ENCODE assay signal across 8 cellular contexts in genomic region chr2:150486539-150487484, GRCh38. TPM values are rescaled to one million over a fixed set of nuclear protein-coding genes. Genes with fewer than 3 reads are reported as not detected.
DNase-seq lines count a peak whose midpoint lies in the region; ATAC-seq and TF ChIP-seq lines count a peak whose summit lies in the region.

No MANE protein-coding gene starts in this region.

- peaks cover 44% of the 10 kb centered on the region for H3K27me3 Mint-ChIP-seq in activated CD4-positive, alpha-beta memory T cell treated with anti-CD3 and anti-CD28 coated beads, Interleukin-2, amount 10 ng/mL, durations not matched to agents 7 days and 5 days
- H3K27me3 Mint-ChIP-seq in activated CD4-positive, alpha-beta memory T cell treated with anti-CD3 and anti-CD28 coated beads for 36 hours, result peaks cover 55% of the 10 kb centered on the region
- no peaks in the 10 kb centered on the region for H3K27me3 Mint-ChIP-seq in osteocyte (ENCODE audit: unreplicated experiment)

- CTCF ChIA-PET in activated CD4-positive, alpha-beta memory T cell treated with anti-CD3 and anti-CD28 coated beads, Interleukin-2, amount 10 ng/mL, durations not matched to agents 7 days and 5 days (lab: Charles Lee), result no interaction called here
- CTCF ChIA-PET in activated CD4-positive, alpha-beta memory T cell treated with anti-CD3 and anti-CD28 coated beads for 36 hours (lab: Charles Lee), result no interaction called here

- peak overlapping the region; percentile 10 for H3K4me3 Mint-ChIP-seq in activated CD4-positive, alpha-beta memory T cell treated with anti-CD3 and anti-CD28 coated beads, Interleukin-2, amount 10 ng/mL, durations not matched to agents 7 days and 5 days
- no peak overlapping the region for H3K4me3 Mint-ChIP-seq in activated CD4-positive, alpha-beta memory T cell treated with anti-CD3 and anti-CD28 coated beads for 36 hours
- peak overlapping the region; percentile 90 for H3K4me3 Mint-ChIP-seq in osteocyte (ENCODE audit: unreplicated experiment)

- no peak for TF ChIP-seq CTCF in fibroblast of the aortic adventitia (IDR thresholded peaks at IDR 0.05; ENCODE audit: insufficient read depth, low read length)
- TF ChIP-seq CTCF in osteocyte (IDR thresholded peaks at IDR 0.05), result no peak

- no peak for DNase-seq in activated CD4-positive, alpha-beta memory T cell treated with anti-CD3 and anti-CD28 coated beads, Interleukin-2, amount 10 ng/mL, durations not matched to agents 7 days and 5 days
- no peak for DNase-seq in activated CD4-positive, alpha-beta memory T cell treated with anti-CD3 and anti-CD28 coated beads for 36 hours
- DNase-seq in SK-N-DZ (ENCODE audit: low spot score) (peak; percentile 49), fibroblast of the aortic adventitia (ENCODE audit: low read depth) (peak; percentile 68), osteocyte (ENCODE audit: extremely low spot score, unreplicated experiment) (no peak), midbrain (lab: John Stamatoyannopoulos, UW) (no peak)

- peak overlapping the region; percentile 97 for H3K4me3 ChIP-seq in fibroblast of the aortic adventitia (ENCODE audit: low read depth, low read length)

- peaks cover 8% of the 10 kb centered on the region for H3K4me1 Mint-ChIP-seq in activated CD4-positive, alpha-beta memory T cell treated with anti-CD3 and anti-CD28 coated beads, Interleukin-2, amount 10 ng/mL, durations not matched to agents 7 days and 5 days
- peaks cover 10% of the 10 kb centered on the region for H3K4me1 Mint-ChIP-seq in activated CD4-positive, alpha-beta memory T cell treated with anti-CD3 and anti-CD28 coated beads for 36 hours (ENCODE audit: low read depth)
- peaks cover 38% of the 10 kb centered on the region for H3K4me1 Mint-ChIP-seq in osteocyte (ENCODE audit: unreplicated experiment)

- H3K9me3 Mint-ChIP-seq in activated CD4-positive, alpha-beta memory T cell treated with anti-CD3 and anti-CD28 coated beads, Interleukin-2, amount 10 ng/mL, durations not matched to agents 7 days and 5 days, result no peaks in the 10 kb centered on the region
- no peaks in the 10 kb centered on the region for H3K9me3 Mint-ChIP-seq in activated CD4-positive, alpha-beta memory T cell treated with anti-CD3 and anti-CD28 coated beads for 36 hours
- H3K9me3 Mint-ChIP-seq in osteocyte (ENCODE audit: unreplicated experiment), result no peaks in the 10 kb centered on the region

- no peaks in the 10 kb centered on the region for H3K36me3 Mint-ChIP-seq in activated CD4-positive, alpha-beta memory T cell treated with anti-CD3 and anti-CD28 coated beads, Interleukin-2, amount 10 ng/mL, durations not matched to agents 7 days and 5 days (ENCODE audit: low read depth)
- H3K36me3 Mint-ChIP-seq in activated CD4-positive, alpha-beta memory T cell treated with anti-CD3 and anti-CD28 coated beads for 36 hours, result peaks cover 3% of the 10 kb centered on the region
- peaks cover 20% of the 10 kb centered on the region for H3K36me3 Mint-ChIP-seq in osteocyte (ENCODE audit: unreplicated experiment)

- H3K27ac Mint-ChIP-seq in activated CD4-positive, alpha-beta memory T cell treated with anti-CD3 and anti-CD28 coated beads, Interleukin-2, amount 10 ng/mL, durations not matched to agents 7 days and 5 days, result no peak overlapping the region
- H3K27ac Mint-ChIP-seq in activated CD4-positive, alpha-beta memory T cell treated with anti-CD3 and anti-CD28 coated beads for 36 hours, result no peak overlapping the region
- peak overlapping the region; percentile 98 for H3K27ac Mint-ChIP-seq in osteocyte (ENCODE audit: unreplicated experiment)

- intact Hi-C loops in activated CD4-positive, alpha-beta memory T cell treated with anti-CD3 and anti-CD28 coated beads for 36 hours (cut with micrococcal nuclease), result loop anchor here (1.0 to 5.0 kb wide), 2 partner anchors 750 to 890 kb away; no protein-coding TSS in a partner anchor

- POLR2A ChIA-PET in activated CD4-positive, alpha-beta memory T cell treated with anti-CD3 and anti-CD28 coated beads, Interleukin-2, amount 10 ng/mL, durations not matched to agents 7 days and 5 days (lab: Charles Lee), result no interaction called here
- POLR2A ChIA-PET in activated CD4-positive, alpha-beta memory T cell treated with anti-CD3 and anti-CD28 coated beads for 36 hours (lab: Charles Lee), result no interaction called here

- no peak for ATAC-seq in GM18517 (IDR thresholded peaks at IDR 0.05; ENCODE audit: unreplicated experiment)
- ATAC-seq in GM19328 (IDR thresholded peaks at IDR 0.05; ENCODE audit: unreplicated experiment), result no peak

RNA-seq across cellular contexts. Expression of gene RND3, which starts 0.7 kb away (rescaled TPM):
- total RNA-seq in activated CD4-positive, alpha-beta memory T cell treated with anti-CD3 and anti-CD28 coated beads, Interleukin-2, amount 10 ng/mL, durations not matched to agents 7 days and 5 days, result not detected
- total RNA-seq in activated CD4-positive, alpha-beta memory T cell treated with anti-CD3 and anti-CD28 coated beads for 36 hours, result not detected
- polyA plus RNA-seq in SK-N-DZ (2014; cell fraction: cytosol; rRNA removed), result 36.7 and 41.0 TPM in 2 replicates
- polyA plus RNA-seq in SK-N-DZ (2014; cell fraction: nucleus; rRNA removed), result 30.7 and 41.1 TPM in 2 replicates
- total RNA-seq in fibroblast of the aortic adventitia (ENCODE audit: low replicate concordance) (154 and 321 TPM in 2 replicates), osteocyte (146 and 160 TPM in 2 replicates)

Comparison
In these comparisons a context has a peak if more than half of its experiments do, and no peak if none do; other contexts are left out.
1. DNase-seq: peak in SK-N-DZ (single experiment) and fibroblast of the aortic adventitia (single experiment); none in activated CD4-positive, alpha-beta memory T cell treated with anti-CD3 and anti-CD28 coated beads, Interleukin-2, amount 10 ng/mL, durations not matched to agents 7 days and 5 days (single experiment), activated CD4-positive, alpha-beta memory T cell treated with anti-CD3 and anti-CD28 coated beads for 36 hours (single experiment), osteocyte (single experiment) and midbrain (single experiment).
2. RNA of gene RND3, which starts 0.7 kb away (total RNA-seq): 154 to 321 TPM in fibroblast of the aortic adventitia and 146 to 160 TPM in osteocyte; not detected in activated CD4-positive, alpha-beta memory T cell treated with anti-CD3 and anti-CD28 coated beads, Interleukin-2, amount 10 ng/mL, durations not matched to agents 7 days and 5 days and not detected in activated CD4-positive, alpha-beta memory T cell treated with anti-CD3 and anti-CD28 coated beads for 36 hours; every median in the first group is over 100 times any median in the second.